ENCODE assay signal across 16 cellular contexts in genomic region chr15:58460872-58461271, GRCh38. TPM values are rescaled to one million over a fixed set of nuclear protein-coding genes. Genes with fewer than 3 reads are reported as not detected.
"Had no signal": no experiment of that assay in that cellular context is flagged by ENCODE, and none has a peak within 500 bp of the region (broad histone marks: within the 10 kb centered on the region; RNA-seq: fewer than 3 reads in every experiment).

No MANE protein-coding gene starts in this region.

- H3K27ac ChIP-seq: neural progenitor cell, prostate gland, tibial nerve, vagina, VCaP had no signal

- H3K36me3 Mint-ChIP-seq: mesothelial cell of epicardium, neural progenitor cell had no signal

- H3K4me3 ChIP-seq: lung, neural progenitor cell, prostate gland, right atrium auricular region, tibial nerve, vagina had no signal

- H3K4me3 Mint-ChIP-seq: activated naive CD4-positive, alpha-beta T cell treated with anti-CD3 and anti-CD28 coated beads, Interleukin-2, amount 10 ng/mL, durations not matched to agents 7 days and 5 days; effector memory CD8-positive, alpha-beta T cell; mesothelial cell of epicardium; neural progenitor cell had no signal

- H3K4me2 ChIP-seq: neural progenitor cell had no signal

- H3K9me3 ChIP-seq: prostate gland, right atrium auricular region, tibial nerve, vagina had no signal

- H3K4me1 ChIP-seq: neural progenitor cell, prostate gland had no signal

- H3K27ac Mint-ChIP-seq: mesothelial cell of epicardium had no signal

- H3K36me3 ChIP-seq: neural progenitor cell, prostate gland, right atrium auricular region, tibial nerve, vagina had no signal

- H3K9ac ChIP-seq: neural progenitor cell had no signal

- DNase-seq: activated CD4-positive, alpha-beta T cell treated with anti-CD3 and anti-CD28 coated beads for 1 hour; activated naive CD4-positive, alpha-beta T cell treated with anti-CD3 and anti-CD28 coated beads, Interleukin-2, amount 10 ng/mL, durations not matched to agents 7 days and 5 days; cerebellar nuclear complex; cortex of kidney; effector memory CD8-positive, alpha-beta T cell; stimulated activated CD4-positive, alpha-beta T cell treated with anti-CD3 and anti-CD28 coated beads, Interleukin-2, amount 100 ng/mL, for 24 hours; stimulated activated naive CD8-positive, alpha-beta T cell treated with anti-CD3 and anti-CD28 coated beads, Interleukin-15, Interleukin-2, amounts not matched to agents 100 U/mL and 50 U/mL, for 24 hours had no signal

- H3K9me3 Mint-ChIP-seq: activated naive CD4-positive, alpha-beta T cell treated with anti-CD3 and anti-CD28 coated beads, Interleukin-2, amount 10 ng/mL, durations not matched to agents 7 days and 5 days; effector memory CD8-positive, alpha-beta T cell; mesothelial cell of epicardium had no signal

- H3K27me3 Mint-ChIP-seq: activated naive CD4-positive, alpha-beta T cell treated with anti-CD3 and anti-CD28 coated beads, Interleukin-2, amount 10 ng/mL, durations not matched to agents 7 days and 5 days; effector memory CD8-positive, alpha-beta T cell had no signal

- H3K27me3 ChIP-seq: neural progenitor cell, right atrium auricular region, tibial nerve, vagina had no signal

RNA-seq across cellular contexts. Expression of gene LIPC, which starts 29.1 kb away (rescaled TPM):
- total RNA-seq: mesothelial cell of epicardium, osteocyte, vagina had no signal
